ENCODE assay signal across 12 cellular contexts in the genomic region with DNA sequence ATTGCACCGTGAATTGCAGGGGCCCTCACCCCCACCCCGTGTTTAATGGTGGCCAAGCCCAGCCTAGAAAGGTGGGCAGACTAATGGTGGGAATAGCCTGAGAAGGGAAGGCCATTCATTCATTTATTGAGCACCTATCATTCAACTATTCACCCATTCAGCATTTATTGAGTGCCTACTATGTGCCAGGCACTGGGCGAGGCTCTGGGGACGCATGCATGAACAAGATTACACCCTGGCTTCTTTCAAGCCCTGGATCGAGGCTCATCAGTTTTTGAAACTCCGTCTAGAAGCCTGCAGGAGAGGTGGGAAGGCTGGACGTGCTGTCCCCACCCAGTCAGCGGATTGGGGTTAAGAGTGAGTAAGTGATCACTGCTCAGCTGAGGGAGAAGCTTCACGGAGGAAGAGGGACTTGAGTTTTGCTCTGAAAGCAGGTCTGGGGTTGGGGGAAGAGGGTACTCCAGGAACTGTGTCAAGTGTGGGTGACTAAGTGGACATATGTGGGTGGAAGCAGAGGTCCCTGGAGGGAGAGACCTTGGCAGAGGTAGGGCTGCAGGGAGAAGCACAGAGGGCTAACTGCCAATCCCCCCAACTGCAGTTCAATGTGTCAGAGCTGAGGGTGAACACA. TPM values are rescaled to one million over a fixed set of nuclear protein-coding genes. Genes with fewer than 3 reads are reported as not detected.
A peak's percentile ranks its signal among the peaks of the same experiment; 100 is the strongest.
DNase-seq lines count a peak whose midpoint lies in the region; ATAC-seq and TF ChIP-seq lines count a peak whose summit lies in the region.
"Had no signal": no experiment of that assay in that cellular context is flagged by ENCODE, and none has a peak within 500 bp of the region (broad histone marks: within the 10 kb centered on the region; RNA-seq: fewer than 3 reads in every experiment).

No MANE protein-coding gene starts in this region.

- DNase-seq in MCF 10A (ENCODE audit: unreplicated experiment) (peak; percentile 65), mammary epithelial cell (no peak), choroid plexus epithelial cell (ENCODE audit: low read depth) (peak; percentile 48), tibial nerve (ENCODE audit: low spot score in 2 of 2) (no peak), DMS153 (lab: John Stamatoyannopoulos, UW) (no peak), NCI-H146 treated with DMSO at 0.1 percent for 48 hours (lab: John Stamatoyannopoulos, UW; ENCODE audit: unreplicated experiment) (no peak)
- DNase-seq: activated CD8-positive, alpha-beta memory T cell treated with anti-CD3 and anti-CD28 coated beads, Interleukin-2, amount 50 U/mL, for 48 hours; GDM1 had no signal

- peaks cover 58% of the 10 kb centered on the region for H3K36me3 Mint-ChIP-seq in MCF 10A (ENCODE audit: insufficient read depth, unreplicated experiment)

- H3K4me3 ChIP-seq in mammary epithelial cell (replicated peaks in 1 of 3; ENCODE audit: insufficient read depth in 1 of 3, low read depth in 2 of 3, low read length in 3 of 3), result no peak overlapping the region
- no peak overlapping the region for H3K4me3 ChIP-seq in choroid plexus epithelial cell (ENCODE audit: low read depth, low read length)
- no peak overlapping the region for H3K4me3 ChIP-seq in mucosa of rectum (ENCODE audit: low read length in 2 of 2)
- H3K4me3 ChIP-seq in tibial nerve, result no peak overlapping the region
- H3K4me3 ChIP-seq: cardiac muscle cell, smooth muscle cell had no signal

- no peaks in the 10 kb centered on the region for H3K27me3 Mint-ChIP-seq in MCF 10A (ENCODE audit: insufficient read depth, unreplicated experiment)

- POLR2A ChIA-PET in MCF 10A (lab: Yijun Ruan, JAX), result interaction anchor here (0.7 to 19.5 kb wide), 11 partner anchors 8 to 277 kb away, joined by 3 to 549 read pairs (median 6); a partner anchor contains a TSS

- H3K36me3 ChIP-seq in mammary epithelial cell (ENCODE audit: insufficient read depth, low read length), result no peaks in the 10 kb centered on the region
- peaks cover 33 to 42% of the 10 kb centered on the region in 2 donors for H3K36me3 ChIP-seq in mucosa of rectum (ENCODE audit: control insufficient read depth in 2 of 2, insufficient read depth in 2 of 2, low read length in 2 of 2)
- H3K36me3 ChIP-seq in tibial nerve, result peaks cover 6 to 43% (median 9%) of the 10 kb centered on the region in 3 donors

- H3K79me2 ChIP-seq in mammary epithelial cell (ENCODE audit: insufficient read depth, low read length), result no peaks in the 10 kb centered on the region

- dilution Hi-C loops in mammary epithelial cell (cut with HindIII; ENCODE audit: low sequenced_read_pairs), result loop anchor here (5.0 to 10.0 kb wide), 2 partner anchors 60 to 63 kb away; no protein-coding TSS in a partner anchor

- CTCF ChIA-PET in MCF 10A (lab: Yijun Ruan, JAX), result interaction anchor here (0.5 to 2.1 kb wide), 17 partner anchors 9 to 500 kb away, joined by 3 to 10 read pairs (median 5); a partner anchor contains a TSS
- CTCF ChIA-PET in mammary epithelial cell (lab: Charles Lee; ENCODE audit: low non-redundant PET), result no interaction called here

- TF ChIP-seq EP300 in tibial nerve (IDR thresholded peaks at IDR 0.05), result no peak

- H3K4me2 ChIP-seq in mammary epithelial cell (ENCODE audit: insufficient read depth, low read depth, low read length), result no peak overlapping the region
- H3K4me2 ChIP-seq: smooth muscle cell had no signal

- peaks cover 67% of the 10 kb centered on the region for H3K4me1 Mint-ChIP-seq in MCF 10A (ENCODE audit: insufficient read depth, unreplicated experiment)

- WGBS in mammary epithelial cell (ENCODE audit: low coverage, missing lambda C conversion rate), result 76% methylated on average over 9 of the region's 9 CpGs
- 64 to 66% methylated on average over 9 of the region's 9 CpGs for whole genome bisulfite sequencing in tibial nerve, 2 donors

- H4K20me1 ChIP-seq in mammary epithelial cell (ENCODE audit: insufficient read depth, low read length), result no peaks in the 10 kb centered on the region

- H3K9me3 ChIP-seq in mammary epithelial cell (replicated peaks; ENCODE audit: insufficient read depth, low read length) (no peaks in the 10 kb centered on the region), mucosa of rectum (ENCODE audit: control insufficient read depth in 2 of 2, low read length in 2 of 2) (no peaks in the 10 kb centered on the region), tibial nerve (no peaks in the 10 kb centered on the region)

- no peak for ATAC-seq in GM19455 (IDR thresholded peaks at IDR 0.05; ENCODE audit: unreplicated experiment)

- peak overlapping the region; percentile 59 for H3K4me3 Mint-ChIP-seq in MCF 10A (ENCODE audit: unreplicated experiment)

- in situ Hi-C loops in mammary epithelial cell (cut with MboI; ENCODE audit: low sequenced_read_pairs in 2 of 2), result no loop called here

- no peaks in the 10 kb centered on the region for H3K9me3 Mint-ChIP-seq in MCF 10A (ENCODE audit: unreplicated experiment)

- no peak overlapping the region for H2AFZ ChIP-seq in mammary epithelial cell (ENCODE audit: low read depth, low read length)

- H3K27ac ChIP-seq in mammary epithelial cell (ENCODE audit: insufficient read depth, low read depth, low read length) (no peak overlapping the region), mucosa of rectum (ENCODE audit: low read depth in 2 of 2, low read length in 2 of 2) (peak overlapping the region; percentile 45 to 58), tibial nerve (peak overlapping the region in 3 of 4 donors; percentile 69 to 85 (median 78))
- H3K27ac ChIP-seq: cardiac muscle cell had no signal

- intact Hi-C loops in MCF 10A (cut with micrococcal nuclease) (no loop called here), mammary epithelial cell (cut with micrococcal nuclease) (no loop called here)

- BruUV-seq in MCF 10A (replicated peaks; lab: Mats Ljungman, UMichigan) (no TSS peak), mammary epithelial cell (replicated peaks; lab: Mats Ljungman, UMichigan) (no TSS peak)

- no peak for TF ChIP-seq POLR2A in tibial nerve (IDR thresholded peaks at IDR 0.05)

- H3K9ac ChIP-seq in mammary epithelial cell (ENCODE audit: insufficient read depth, low read length) (no peak overlapping the region), mucosa of rectum (ENCODE audit: low read depth in 1 of 2, low read length in 2 of 2) (no peak overlapping the region)

- H3K27me3 ChIP-seq in mammary epithelial cell (ENCODE audit: insufficient read depth, low read length) (no peaks in the 10 kb centered on the region), mucosa of rectum (ENCODE audit: control insufficient read depth in 2 of 2, insufficient read depth in 2 of 2, low read length in 2 of 2) (no peaks in the 10 kb centered on the region), tibial nerve (no peaks in the 10 kb centered on the region)
- H3K27me3 ChIP-seq: cardiac muscle cell had no signal

- TF ChIP-seq CTCF in MCF 10A (IDR thresholded peaks at IDR 0.05; ENCODE audit: unreplicated experiment) (no peak), mammary epithelial cell (conservative IDR thresholded peaks at IDR 0.05 in 1 of 2, IDR thresholded peaks at IDR 0.05 in 1 of 2; ENCODE audit: extremely low read depth in 1 of 2, insufficient read depth in 1 of 2, low read depth in 1 of 2, low read length in 2 of 2) (no peak), choroid plexus epithelial cell (conservative IDR thresholded peaks at IDR 0.05; ENCODE audit: low read depth, low read length) (no peak), tibial nerve (IDR thresholded peaks at IDR 0.05) (no peak)

- H3K4me1 ChIP-seq in mammary epithelial cell (ENCODE audit: insufficient read depth, low read length) (peaks cover 6% of the 10 kb centered on the region), mucosa of rectum (ENCODE audit: control insufficient read depth in 2 of 2, insufficient read depth in 2 of 2, low read length in 2 of 2) (peaks cover 30 to 33% of the 10 kb centered on the region in 2 donors), tibial nerve (peaks cover 0 to 63% (median 20%) of the 10 kb centered on the region in 4 donors)

- H3K27ac Mint-ChIP-seq in MCF 10A (ENCODE audit: low read depth, unreplicated experiment), result peak overlapping the region; percentile 82

RNA-seq across cellular contexts. Expression of a gene that starts 35.6 kb away (rescaled TPM):
- 113 and 131 TPM in 2 replicates for total RNA-seq in MCF 10A (2022)
- total RNA-seq in mammary epithelial cell, result 10 to 100 TPM in 1 of 2 donors, 1 to 10 TPM in 1; 9.2 to 34.3 TPM
- polyA plus RNA-seq in mammary epithelial cell, result 11.4 TPM
- 9.6 TPM for polyA minus RNA-seq in mammary epithelial cell
- 10 to 100 TPM; 67.5 to 84.9 (median 70.8) TPM for total RNA-seq in tibial nerve

Comparison
In these comparisons a context has a peak if more than half of its experiments do, and no peak if none do; other contexts are left out.
1. DNase-seq: peak in MCF 10A (single experiment) and choroid plexus epithelial cell (single experiment); none in mammary epithelial cell (single experiment), tibial nerve (0 of 2), DMS153 (single experiment) and NCI-H146 treated with DMSO at 0.1 percent for 48 hours (single experiment).